In genomic region chr10:57692255-57692980, GRCh38 we compare ENCODE assay signal across 18 cellular contexts.
DNase-seq lines count a peak whose midpoint lies in the region; ATAC-seq, FAIRE-seq and TF ChIP-seq lines count a peak whose summit lies in the region.
"Had no signal": no experiment of that assay in that cellular context is flagged by ENCODE, and none has a peak within 500 bp of the region (broad histone marks: within the 10 kb centered on the region; RNA-seq: fewer than 3 reads in every experiment).

No MANE protein-coding gene starts in this region.

- CTCF ChIA-PET in HepG2 (lab: Yijun Ruan, JAX; ENCODE audit: low intra/inter-chr PET ratio, low total read pairs), result no interaction called here

- no peak overlapping the region for H3K4me3 ChIP-seq in bronchial epithelial cell (ENCODE audit: low read depth, low read length)
- H3K4me3 ChIP-seq in lower lobe of right lung, result no peak overlapping the region
- no peak overlapping the region for H3K4me3 ChIP-seq in HepG2 (replicated peaks in 1 of 3; ENCODE audit: insufficient read depth in 1 of 3, low read depth in 2 of 3, low read length in 3 of 3)
- H3K4me3 ChIP-seq: BLaER1 treated with 17β-estradiol and CSF1 and Interleukin-3, amounts not matched to agents 10 nM and 100 nM; dorsolateral prefrontal cortex; suprapubic skin had no signal

- WGBS in HepG2 (ENCODE audit: low lambda C conversion rate), result 0% methylated on average over 2 of the region's 2 CpGs

- POLR2A ChIA-PET in HepG2 (lab: Yijun Ruan, JAX), result no interaction called here

- no peaks in the 10 kb centered on the region for H3K4me1 ChIP-seq in lower lobe of right lung
- no peaks in the 10 kb centered on the region for H3K4me1 ChIP-seq in HepG2 (ENCODE audit: insufficient read depth, low read length)
- H3K4me1 ChIP-seq: suprapubic skin had no signal

- H3K4me2 ChIP-seq in HepG2 (ENCODE audit: low read depth, low read length), result no peak overlapping the region
- H3K4me2 ChIP-seq: BLaER1 treated with 17β-estradiol and CSF1 and Interleukin-3, amounts not matched to agents 10 nM and 100 nM had no signal

- H3K9me3 ChIP-seq in lower lobe of right lung (no peaks in the 10 kb centered on the region), HepG2 (ENCODE audit: low read length) (no peaks in the 10 kb centered on the region)
- H3K9me3 ChIP-seq: BLaER1 treated with 17β-estradiol and CSF1 and Interleukin-3, amounts not matched to agents 10 nM and 100 nM; neutrophil; suprapubic skin had no signal

- TF ChIP-seq CTCF in bronchial epithelial cell (IDR thresholded peaks at IDR 0.05; ENCODE audit: insufficient read depth, low read length, severe bottlenecking) (no peak), lower lobe of right lung (IDR thresholded peaks at IDR 0.05) (no peak), HepG2 (CRISPR knock-in tag; IDR thresholded peaks at IDR 0.05) (no peak)

- no peak overlapping the region for H2AFZ ChIP-seq in HepG2 (ENCODE audit: low read length)

- FAIRE-seq in bronchial epithelial cell (lab: Jason Lieb, UNC) (no peak), HepG2 (lab: Jason Lieb, UNC) (no peak)

- H3K79me2 ChIP-seq in HepG2 (ENCODE audit: insufficient read depth, low read length), result no peaks in the 10 kb centered on the region

- TF ChIP-seq RAD21 in Ishikawa (IDR thresholded peaks at IDR 0.05; ENCODE audit: low read depth) (no peak), HepG2 (CRISPR knock-in tag; IDR thresholded peaks at IDR 0.05) (no peak)

- no peak overlapping the region for H3K9ac ChIP-seq in HepG2 (ENCODE audit: insufficient read depth, low read depth, low read length)
- H3K9ac ChIP-seq: BLaER1 treated with 17β-estradiol and CSF1 and Interleukin-3, amounts not matched to agents 10 nM and 100 nM had no signal

- in situ Hi-C loops in HepG2 (cut with HindIII; ENCODE audit: extremely low pct_ligation_motif_present, low pct_unique_long_range_greater_than_20kb), result no loop called here

- BruUV-seq in HepG2 (replicated peaks; lab: Mats Ljungman, UMichigan), result no TSS peak

- TF ChIP-seq POLR2A in HepG2 (IDR thresholded peaks at IDR 0.05; ENCODE audit: insufficient read depth in 1 of 2, low read depth in 2 of 2, low read length in 2 of 2), result no peak

- ATAC-seq in lower lobe of right lung (peak; percentile 46 to 82), HG02623 (IDR thresholded peaks at IDR 0.05; ENCODE audit: unreplicated experiment) (no peak), HepG2 (no peak)

- DNase-seq in AG08396 (ENCODE audit: low spot score), result peak; percentile 32
- peak; percentile 78 for DNase-seq in bronchial epithelial cell (ENCODE audit: low read depth)
- DNase-seq in lower lobe of right lung, result no peak
- no peak for DNase-seq in activated naive CD4-positive, alpha-beta T cell treated with anti-CD3 and anti-CD28 coated beads, Interleukin-2, amount 50 U/mL, for 16 hours
- no peak for DNase-seq in central memory CD4-positive, alpha-beta T cell
- no peak for DNase-seq in HepG2 (ENCODE audit: low spot score)
- DNase-seq: activated CD4-positive, alpha-beta T cell treated with anti-CD3 and anti-CD28 coated beads for 1 hour; activated effector memory CD4-positive, alpha-beta T cell treated with anti-CD3 and anti-CD28 coated beads, Interleukin-2, amount 50 U/mL, for 16 hours; dorsolateral prefrontal cortex; KBM-7; NCI-H2171 treated with DMSO at 0.1 percent for 48 hours; Right ventricle myocardium superior; stimulated activated CD4-positive, alpha-beta T cell treated with anti-CD3 and anti-CD28 coated beads, Interleukin-4, amount 100 ng/mL, for 24 hours had no signal

- intact Hi-C loops in lower lobe of right lung (cut with DNase I) (no loop called here), HepG2 (cut with micrococcal nuclease; ENCODE audit: unreplicated experiment) (no loop called here)

- H3K36me3 ChIP-seq in bronchial epithelial cell (ENCODE audit: control insufficient read depth, insufficient read depth, low read length) (no peaks in the 10 kb centered on the region), lower lobe of right lung (no peaks in the 10 kb centered on the region), HepG2 (replicated peaks in 1 of 2; ENCODE audit: control insufficient read depth in 1 of 2, insufficient read depth in 2 of 2, low read length in 2 of 2) (no peaks in the 10 kb centered on the region)
- H3K36me3 ChIP-seq: BLaER1 treated with 17β-estradiol and CSF1 and Interleukin-3, amounts not matched to agents 10 nM and 100 nM; neutrophil; suprapubic skin had no signal

- H3K27ac ChIP-seq in lower lobe of right lung (peak overlapping the region; percentile 18), HepG2 (ENCODE audit: extremely low read length, insufficient read depth, low read length) (no peak overlapping the region)
- H3K27ac ChIP-seq: BLaER1 treated with 17β-estradiol and CSF1 and Interleukin-3, amounts not matched to agents 10 nM and 100 nM; dorsolateral prefrontal cortex; neutrophil; suprapubic skin had no signal

- TF ChIP-seq EP300 in Ishikawa (IDR thresholded peaks at IDR 0.05; ENCODE audit: borderline replicate concordance) (no peak), HepG2 (IDR thresholded peaks at IDR 0.05; ENCODE audit: low read depth in 2 of 2, low read length in 2 of 2) (no peak), HepG2 (CRISPR knock-in tag; IDR thresholded peaks at IDR 0.05; ENCODE audit: borderline replicate concordance) (no peak)

- H3K27me3 ChIP-seq in bronchial epithelial cell (ENCODE audit: control insufficient read depth, insufficient read depth, low read length) (no peaks in the 10 kb centered on the region), lower lobe of right lung (ENCODE audit: low read depth) (no peaks in the 10 kb centered on the region), HepG2 (ENCODE audit: control insufficient read depth in 1 of 2, insufficient read depth in 2 of 2, low read length in 2 of 2) (no peaks in the 10 kb centered on the region; a peak in 1 of 5 replicates)
- H3K27me3 ChIP-seq: BLaER1 treated with 17β-estradiol and CSF1 and Interleukin-3, amounts not matched to agents 10 nM and 100 nM; dorsolateral prefrontal cortex; neutrophil; suprapubic skin had no signal

- no peaks in the 10 kb centered on the region for H4K20me1 ChIP-seq in HepG2 (ENCODE audit: insufficient read depth, low read length)
- H4K20me1 ChIP-seq: BLaER1 treated with 17β-estradiol and CSF1 and Interleukin-3, amounts not matched to agents 10 nM and 100 nM had no signal

TF ChIP-seq in Ishikawa, 13 proteins besides CTCF, POLR2A, EP300 and RAD21:
- TF ChIP-seq TEAD4 (IDR thresholded peaks at IDR 0.05) (peak; percentile 59; the same call in 1 of the 2 replicates), YY1 (IDR thresholded peaks at IDR 0.05; ENCODE audit: low read depth) (no peak)

TF ChIP-seq in HepG2, 621 proteins besides CTCF, POLR2A, EP300 and RAD21:
- no peak for TF ChIP-seq ARID5B (CRISPR knock-in tag; IDR thresholded peaks at IDR 0.05)
- no peak for TF ChIP-seq ZNF839 (CRISPR knock-in tag; IDR thresholded peaks at IDR 0.05; ENCODE audit: borderline replicate concordance)
- TF ChIP-seq, protein P1, sequence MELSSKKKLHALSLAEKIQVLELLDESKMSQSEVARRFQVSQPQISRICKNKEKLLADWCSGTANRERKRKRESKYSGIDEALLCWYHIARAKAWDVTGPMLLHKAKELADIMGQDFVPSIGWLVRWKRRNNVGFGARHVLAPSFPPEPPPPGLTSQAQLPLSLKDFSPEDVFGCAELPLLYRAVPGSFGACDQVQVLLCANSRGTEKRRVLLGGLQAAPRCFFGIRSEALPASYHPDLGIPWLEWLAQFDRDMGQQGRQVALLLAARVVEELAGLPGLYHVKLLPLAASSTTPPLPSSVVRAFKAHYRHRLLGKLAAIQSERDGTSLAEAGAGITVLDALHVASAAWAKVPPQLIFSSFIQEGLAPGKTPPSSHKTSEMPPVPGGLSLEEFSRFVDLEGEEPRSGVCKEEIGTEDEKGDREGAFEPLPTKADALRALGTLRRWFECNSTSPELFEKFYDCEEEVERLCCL (CRISPR knock-in tag; IDR thresholded peaks at IDR 0.05; ENCODE audit: borderline replicate concordance), result no peak
- no peak for TF ChIP-seq FOXJ3 (CRISPR knock-in tag; IDR thresholded peaks at IDR 0.05; ENCODE audit: borderline replicate concordance)
- TF ChIP-seq RBM39 (IDR thresholded peaks at IDR 0.05; ENCODE audit: low read depth, low read length, poor library complexity, severe bottlenecking), result no peak
- TF ChIP-seq U2AF2 (IDR thresholded peaks at IDR 0.05; ENCODE audit: low read depth, low read length), result no peak
- TF ChIP-seq ISX (CRISPR knock-in tag; conservative IDR thresholded peaks at IDR 0.05), result no peak
- TF ChIP-seq, protein P2, sequence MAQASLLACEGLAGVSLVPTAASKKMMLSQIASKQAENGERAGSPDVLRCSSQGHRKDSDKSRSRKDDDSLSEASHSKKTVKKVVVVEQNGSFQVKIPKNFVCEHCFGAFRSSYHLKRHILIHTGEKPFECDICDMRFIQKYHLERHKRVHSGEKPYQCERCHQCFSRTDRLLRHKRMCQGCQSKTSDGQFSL (CRISPR knock-in tag; IDR thresholded peaks at IDR 0.05), result no peak

Comparison
In these comparisons a context has a peak if more than half of its experiments do, and no peak if none do; other contexts are left out.
1. DNase-seq: peak in AG08396 (single experiment) and bronchial epithelial cell (single experiment); none in lower lobe of right lung (single experiment), activated naive CD4-positive, alpha-beta T cell treated with anti-CD3 and anti-CD28 coated beads, Interleukin-2, amount 50 U/mL, for 16 hours (single experiment), central memory CD4-positive, alpha-beta T cell (single experiment) and HepG2 (single experiment).
2. ATAC-seq: peak in lower lobe of right lung (2 of 2); none in HG02623 (single experiment) and HepG2 (single experiment).